In the genomic region with DNA sequence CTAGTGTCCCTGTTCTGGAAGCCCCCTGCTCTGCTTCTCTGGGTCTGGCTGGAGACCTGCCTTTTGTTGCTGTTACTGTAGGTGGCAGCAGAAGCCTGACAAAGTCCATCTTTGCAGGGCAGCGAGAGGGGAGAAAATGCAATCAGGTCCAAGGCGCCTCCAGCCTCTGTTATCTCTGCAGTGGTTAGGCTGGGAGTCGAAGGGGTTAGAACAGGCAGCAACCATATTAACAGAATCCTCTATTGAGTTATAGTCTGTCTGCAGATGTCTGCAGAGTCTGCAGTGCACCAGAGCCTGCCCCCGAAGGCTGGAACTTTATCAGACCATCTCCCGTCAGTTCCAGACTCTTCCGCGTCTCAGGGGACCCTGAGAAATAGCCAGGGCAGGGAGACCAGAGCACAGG, we compare ENCODE assay signal across 9 cellular contexts.
DNase-seq lines count a peak whose midpoint lies in the region; ATAC-seq and TF ChIP-seq lines count a peak whose summit lies in the region.
"Had no signal": no experiment of that assay in that cellular context is flagged by ENCODE, and none has a peak within 500 bp of the region (broad histone marks: within the 10 kb centered on the region; RNA-seq: fewer than 3 reads in every experiment).

No MANE protein-coding gene starts in this region.

- no peak overlapping the region for H3K4me3 Mint-ChIP-seq in neural progenitor cell
- no peak overlapping the region for H3K4me3 Mint-ChIP-seq in activated T-helper 17 cell treated with anti-CD3 and anti-CD28 coated beads, Interleukin-2, amount 50 U/mL, for 72 hours

- no peak for ATAC-seq in activated T-helper 17 cell treated with anti-CD3 and anti-CD28 coated beads, Interleukin-2, amount 50 U/mL, for 72 hours (replicated peaks)

- H2AFZ ChIP-seq in neural progenitor cell (replicated peaks), result no peak overlapping the region

- no peaks in the 10 kb centered on the region for H3K79me2 ChIP-seq in neural progenitor cell (ENCODE audit: low read depth)

- no peak overlapping the region for H3K9ac ChIP-seq in neural progenitor cell

- DNase-seq in DMS 273 (lab: John Stamatoyannopoulos, UW; ENCODE audit: unreplicated experiment) (peak; percentile 29), DMS 273 treated with DMSO at 0.1 percent for 48 hours (lab: John Stamatoyannopoulos, UW) (no peak), NAMALWA (ENCODE audit: low spot score) (peak; percentile 40), cerebellar cortex (ENCODE audit: low spot score) (peak; percentile 43), neural progenitor cell (ENCODE audit: low spot score) (peak; percentile 82), NCI-H524 treated with DMSO at 0.1 percent for 48 hours (lab: John Stamatoyannopoulos, UW) (no peak), NCI-H2081 (lab: John Stamatoyannopoulos, UW) (no peak)
- DNase-seq: activated naive CD4-positive, alpha-beta T cell treated with anti-CD3 and anti-CD28 coated beads, Interleukin-2, amount 50 U/mL, for 16 hours had no signal

- H3K36me3 Mint-ChIP-seq in neural progenitor cell, result no peaks in the 10 kb centered on the region
- no peaks in the 10 kb centered on the region for H3K36me3 Mint-ChIP-seq in activated T-helper 17 cell treated with anti-CD3 and anti-CD28 coated beads, Interleukin-2, amount 50 U/mL, for 72 hours (ENCODE audit: low read depth)

- no peaks in the 10 kb centered on the region for H4K20me1 ChIP-seq in neural progenitor cell (ENCODE audit: low read depth)

- H3K4me1 ChIP-seq in neural progenitor cell, result peaks cover 22% of the 10 kb centered on the region

- no peak overlapping the region for H3K4me2 ChIP-seq in neural progenitor cell

- H3K4me3 ChIP-seq in neural progenitor cell, result no peak overlapping the region

- no peaks in the 10 kb centered on the region for H3F3A ChIP-seq in neural progenitor cell (ENCODE audit: low read depth)

- H3K4me1 Mint-ChIP-seq in neural progenitor cell, result peaks cover 20% of the 10 kb centered on the region
- no peaks in the 10 kb centered on the region for H3K4me1 Mint-ChIP-seq in activated T-helper 17 cell treated with anti-CD3 and anti-CD28 coated beads, Interleukin-2, amount 50 U/mL, for 72 hours

- H3K9me3 Mint-ChIP-seq in neural progenitor cell, result no peaks in the 10 kb centered on the region
- no peaks in the 10 kb centered on the region for H3K9me3 Mint-ChIP-seq in activated T-helper 17 cell treated with anti-CD3 and anti-CD28 coated beads, Interleukin-2, amount 50 U/mL, for 72 hours

- no peak overlapping the region for H3K27ac ChIP-seq in neural progenitor cell

- no peaks in the 10 kb centered on the region for H3K27me3 ChIP-seq in neural progenitor cell

- H3K27me3 Mint-ChIP-seq in neural progenitor cell (ENCODE audit: insufficient read depth, low read depth), result peaks cover 12% of the 10 kb centered on the region
- peaks cover 10% of the 10 kb centered on the region for H3K27me3 Mint-ChIP-seq in activated T-helper 17 cell treated with anti-CD3 and anti-CD28 coated beads, Interleukin-2, amount 50 U/mL, for 72 hours

- H3K36me3 ChIP-seq in neural progenitor cell, result no peaks in the 10 kb centered on the region

- TF ChIP-seq CTCF in neural progenitor cell (IDR thresholded peaks at IDR 0.05), result peak; percentile 81

- no peaks in the 10 kb centered on the region for H3K9me3 ChIP-seq in neural progenitor cell (ENCODE audit: low read depth)

- H3K27ac Mint-ChIP-seq in neural progenitor cell, result no peak overlapping the region
- no peak overlapping the region for H3K27ac Mint-ChIP-seq in activated T-helper 17 cell treated with anti-CD3 and anti-CD28 coated beads, Interleukin-2, amount 50 U/mL, for 72 hours

Comparison
In these comparisons a context has a peak if more than half of its experiments do, and no peak if none do; other contexts are left out.
1. DNase-seq: peak in DMS 273 (single experiment), NAMALWA (single experiment), cerebellar cortex (single experiment) and neural progenitor cell (single experiment); none in DMS 273 treated with DMSO at 0.1 percent for 48 hours (single experiment), NCI-H524 treated with DMSO at 0.1 percent for 48 hours (single experiment) and NCI-H2081 (0 of 2).